In the genomic region with DNA sequence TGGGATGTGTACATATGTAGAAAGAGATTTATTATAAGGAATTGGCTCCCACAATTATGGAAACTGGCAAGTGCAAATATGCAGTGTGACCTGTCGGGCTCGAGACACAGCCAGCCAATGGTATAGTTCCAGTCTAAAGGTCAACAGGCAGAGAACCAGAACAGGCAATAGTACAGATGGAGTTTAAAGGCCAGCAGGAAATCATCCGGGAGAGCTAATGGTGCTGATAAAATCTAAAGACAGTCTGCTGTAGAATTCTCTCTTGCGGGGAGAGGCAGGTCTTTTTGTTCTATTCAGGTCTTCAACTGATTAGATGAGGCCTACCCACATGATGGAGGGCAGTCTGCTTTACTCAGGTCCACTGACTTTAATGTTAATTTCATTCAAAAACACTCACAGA, we compare ENCODE assay signal across 23 cellular contexts. TPM values are rescaled to one million over a fixed set of nuclear protein-coding genes. Genes with fewer than 3 reads are reported as not detected.
DNase-seq lines count a peak whose midpoint lies in the region; ATAC-seq, FAIRE-seq and TF ChIP-seq lines count a peak whose summit lies in the region.
"Had no signal": no experiment of that assay in that cellular context is flagged by ENCODE, and none has a peak within 500 bp of the region (broad histone marks: within the 10 kb centered on the region; RNA-seq: fewer than 3 reads in every experiment).

No MANE protein-coding gene starts in this region.

- peaks cover 27% of the 10 kb centered on the region for H3K36me3 Mint-ChIP-seq in activated naive CD8-positive, alpha-beta T cell treated with anti-CD3 and anti-CD28 coated beads, Interleukin-2, amount 50 U/mL, for 24 hours (ENCODE audit: low read depth)
- peaks cover 32% of the 10 kb centered on the region for H3K36me3 Mint-ChIP-seq in natural killer cell treated with Interleukin-12 subunit alpha and Interleukin-12 subunit beta and Interleukin-15 and Interleukin-18, amount 100 ng/mL, for 72 hours
- H3K36me3 Mint-ChIP-seq in activated naive CD4-positive, alpha-beta T cell treated with anti-CD3 and anti-CD28 coated beads, Interleukin-2, amount 50 U/mL, for 72 hours, result peaks cover 25 to 29% of the 10 kb centered on the region in 2 donors

- TF ChIP-seq POLR2A in K562 (conservative IDR thresholded peaks at IDR 0.05) (no peak), HepG2 (IDR thresholded peaks at IDR 0.05; ENCODE audit: insufficient read depth in 1 of 2, low read depth in 2 of 2, low read length in 2 of 2) (no peak), transverse colon (IDR thresholded peaks at IDR 0.05) (no peak)

- no peak overlapping the region for H2AFZ ChIP-seq in K562 (ENCODE audit: low read depth, low read length)
- no peak overlapping the region for H2AFZ ChIP-seq in HepG2 (ENCODE audit: low read length)

- H3K4me1 ChIP-seq in K562 (replicated peaks in 1 of 2; ENCODE audit: control insufficient read depth in 2 of 2, insufficient read depth in 2 of 2, low read length in 2 of 2) (no peaks in the 10 kb centered on the region), HepG2 (ENCODE audit: insufficient read depth, low read length) (peaks cover 11% of the 10 kb centered on the region), transverse colon (no peaks in the 10 kb centered on the region)
- H3K4me1 ChIP-seq: BE2C had no signal

- H3K79me2 ChIP-seq in K562 (ENCODE audit: control insufficient read depth, insufficient read depth, low read length) (no peaks in the 10 kb centered on the region), HepG2 (ENCODE audit: insufficient read depth, low read length) (no peaks in the 10 kb centered on the region)

- H3K27me3 Mint-ChIP-seq in activated naive CD8-positive, alpha-beta T cell treated with anti-CD3 and anti-CD28 coated beads, Interleukin-2, amount 50 U/mL, for 24 hours, result no peaks in the 10 kb centered on the region
- H3K27me3 Mint-ChIP-seq in natural killer cell treated with Interleukin-12 subunit alpha and Interleukin-12 subunit beta and Interleukin-15 and Interleukin-18, amount 100 ng/mL, for 72 hours, result peaks cover 36 to 47% of the 10 kb centered on the region in 2 donors

- POLR2A ChIA-PET in K562 (lab: Yijun Ruan, JAX), result no interaction called here
- POLR2A ChIA-PET in HepG2 (lab: Yijun Ruan, JAX), result interaction anchor here (1.0 kb wide), 1 partner anchor 23 kb away, joined by 3 read pairs; no protein-coding TSS in a partner anchor

- H3K27ac Mint-ChIP-seq in activated naive CD8-positive, alpha-beta T cell treated with anti-CD3 and anti-CD28 coated beads, Interleukin-2, amount 50 U/mL, for 24 hours, result no peak overlapping the region
- H3K27ac Mint-ChIP-seq in natural killer cell treated with Interleukin-12 subunit alpha and Interleukin-12 subunit beta and Interleukin-15 and Interleukin-18, amount 100 ng/mL, for 72 hours, result no peak overlapping the region
- no peak overlapping the region for H3K27ac Mint-ChIP-seq in activated naive CD4-positive, alpha-beta T cell treated with anti-CD3 and anti-CD28 coated beads, Interleukin-2, amount 50 U/mL, for 72 hours

- H3K9ac ChIP-seq in K562 (ENCODE audit: insufficient read depth in 1 of 2, low read depth in 2 of 2, low read length in 2 of 2) (no peak overlapping the region), HepG2 (ENCODE audit: insufficient read depth, low read depth, low read length) (no peak overlapping the region)

- intact Hi-C loops in K562 (cut with micrococcal nuclease) (no loop called here), HepG2 (cut with micrococcal nuclease; ENCODE audit: unreplicated experiment) (no loop called here), transverse colon (cut with DNase I; ENCODE audit: low total_unique reads) (no loop called here)

- H4K20me1 ChIP-seq in K562 (replicated peaks; ENCODE audit: control insufficient read depth, insufficient read depth, low read length) (no peaks in the 10 kb centered on the region), HepG2 (ENCODE audit: insufficient read depth, low read length) (no peaks in the 10 kb centered on the region)

- no peak for TF ChIP-seq CTCF in K562 (IDR thresholded peaks at IDR 0.05 in 2 of 3, conservative IDR thresholded peaks at IDR 0.05 in 1 of 3; ENCODE audit: insufficient read depth in 2 of 3, low read depth in 1 of 3, low read length in 3 of 3)
- TF ChIP-seq CTCF in HepG2 (CRISPR knock-in tag; IDR thresholded peaks at IDR 0.05), result no peak
- no peak for TF ChIP-seq CTCF in transverse colon (IDR thresholded peaks at IDR 0.05)

- no peak for FAIRE-seq in K562 (lab: Jason Lieb, UNC)
- FAIRE-seq in HepG2 (lab: Jason Lieb, UNC), result peak; percentile 53
- FAIRE-seq: D721Med, GM12891 had no signal

- no peaks in the 10 kb centered on the region for H3K4me1 Mint-ChIP-seq in activated naive CD8-positive, alpha-beta T cell treated with anti-CD3 and anti-CD28 coated beads, Interleukin-2, amount 50 U/mL, for 24 hours
- H3K4me1 Mint-ChIP-seq in natural killer cell treated with Interleukin-12 subunit alpha and Interleukin-12 subunit beta and Interleukin-15 and Interleukin-18, amount 100 ng/mL, for 72 hours (ENCODE audit: low read depth in 2 of 2), result no peaks in the 10 kb centered on the region

- H3K4me3 Mint-ChIP-seq in activated naive CD8-positive, alpha-beta T cell treated with anti-CD3 and anti-CD28 coated beads, Interleukin-2, amount 50 U/mL, for 24 hours, result no peak overlapping the region
- H3K4me3 Mint-ChIP-seq in natural killer cell treated with Interleukin-12 subunit alpha and Interleukin-12 subunit beta and Interleukin-15 and Interleukin-18, amount 100 ng/mL, for 72 hours, result no peak overlapping the region

- WGBS in K562 (ENCODE audit: insufficient coverage, low coverage, missing lambda C conversion rate), result 0% methylated on average over 4 of the region's 4 CpGs
- WGBS in HepG2 (ENCODE audit: low lambda C conversion rate), result 5% methylated on average over 4 of the region's 4 CpGs
- WGBS in transverse colon (ENCODE audit: low coverage in 1 of 2), 2 donors, result 52% methylated on average over 4 of the region's 4 CpGs; no CpG with 5 or more reads in 1 of the 2 donors

- DNase-seq in DMS 273 (lab: John Stamatoyannopoulos, UW; ENCODE audit: unreplicated experiment) (peak; percentile 4), DMS 273 treated with DMSO at 0.1 percent for 48 hours (lab: John Stamatoyannopoulos, UW) (no peak), K562 (ENCODE audit: extremely low read depth in 1 of 4, low spot score in 3 of 4) (no peak), HepG2 (ENCODE audit: low spot score) (peak; percentile 16), transverse colon (peak; percentile 11)
- no peak for DNase-seq in activated naive CD8-positive, alpha-beta T cell treated with anti-CD3 and anti-CD28 coated beads, Interleukin-2, amount 50 U/mL, for 24 hours
- no peak for DNase-seq in natural killer cell treated with Interleukin-12 subunit alpha and Interleukin-12 subunit beta and Interleukin-15 and Interleukin-18, amount 100 ng/mL, for 72 hours (ENCODE audit: low spot score)
- no peak for DNase-seq in activated naive CD4-positive, alpha-beta T cell treated with anti-CD3 and anti-CD28 coated beads, Interleukin-2, amount 50 U/mL, for 72 hours (ENCODE audit: low spot score in 2 of 2)
- DNase-seq: ACHN, BE2C, DMS79 treated with DMSO at 0.1 percent for 48 hours, GF-D8, Kasumi-1, NCI-H2029, NCI-H446, NCI-H524 treated with DMSO at 0.1 percent for 48 hours, NCI-H774, SHP77 had no signal

- CTCF ChIA-PET in K562 (lab: Yijun Ruan, JAX; ENCODE audit: low intra/inter-chr PET ratio), result no interaction called here
- CTCF ChIA-PET in HepG2 (lab: Yijun Ruan, JAX; ENCODE audit: low intra/inter-chr PET ratio, low total read pairs), result no interaction called here

- in situ Hi-C loops in K562 (cut with MboI), result no loop called here
- in situ Hi-C loops in HepG2 (cut with HindIII; ENCODE audit: extremely low pct_ligation_motif_present, low pct_unique_long_range_greater_than_20kb), result no loop called here
- in situ Hi-C loops in transverse colon (cut with MboI; ENCODE audit: low pct_ligation_motif_present in 1 of 4, low pct_unique_long_range_greater_than_20kb in 1 of 4, low sequenced_read_pairs in 3 of 4), result no loop called here

- TF ChIP-seq RAD21 in K562 (CRISPR knock-in tag; conservative IDR thresholded peaks at IDR 0.05 in 1 of 2, IDR thresholded peaks at IDR 0.05 in 1 of 2) (no peak), HepG2 (CRISPR knock-in tag; IDR thresholded peaks at IDR 0.05) (no peak)

- ATAC-seq in K562 (no peak), HepG2 (peak; percentile 84)
- no peak for ATAC-seq in activated naive CD8-positive, alpha-beta T cell treated with anti-CD3 and anti-CD28 coated beads, Interleukin-2, amount 50 U/mL, for 24 hours
- no peak for ATAC-seq in natural killer cell treated with Interleukin-12 subunit alpha and Interleukin-12 subunit beta and Interleukin-15 and Interleukin-18, amount 100 ng/mL, for 72 hours
- no peak for ATAC-seq in activated naive CD4-positive, alpha-beta T cell treated with anti-CD3 and anti-CD28 coated beads, Interleukin-2, amount 50 U/mL, for 72 hours
- ATAC-seq: HCT116 had no signal

- H3K9me3 ChIP-seq in K562 (replicated peaks; ENCODE audit: control insufficient read depth, insufficient read depth, low read depth, low read length) (no peaks in the 10 kb centered on the region), HepG2 (ENCODE audit: low read length) (peaks cover 10% of the 10 kb centered on the region; the same call in 1 of the 2 replicates), transverse colon (peaks cover 0 to 6% of the 10 kb centered on the region in 2 donors)
- H3K9me3 ChIP-seq: BE2C had no signal

- no peaks in the 10 kb centered on the region for H3K9me1 ChIP-seq in K562 (ENCODE audit: control insufficient read depth, insufficient read depth, low read length)

- H3K4me3 ChIP-seq in K562, result no peak overlapping the region
- H3K4me3 ChIP-seq in HepG2 (replicated peaks in 1 of 3; ENCODE audit: insufficient read depth in 1 of 3, low read depth in 2 of 3, low read length in 3 of 3), result no peak overlapping the region
- no peak overlapping the region for H3K4me3 ChIP-seq in transverse colon

- BruUV-seq in K562 (replicated peaks; lab: Mats Ljungman, UMichigan) (no TSS peak), HepG2 (replicated peaks; lab: Mats Ljungman, UMichigan) (no TSS peak)

- peaks cover 29% of the 10 kb centered on the region for H3K9me3 Mint-ChIP-seq in activated naive CD8-positive, alpha-beta T cell treated with anti-CD3 and anti-CD28 coated beads, Interleukin-2, amount 50 U/mL, for 24 hours
- H3K9me3 Mint-ChIP-seq in natural killer cell treated with Interleukin-12 subunit alpha and Interleukin-12 subunit beta and Interleukin-15 and Interleukin-18, amount 100 ng/mL, for 72 hours, result peaks cover 8% of the 10 kb centered on the region
- H3K9me3 Mint-ChIP-seq in activated naive CD4-positive, alpha-beta T cell treated with anti-CD3 and anti-CD28 coated beads, Interleukin-2, amount 50 U/mL, for 72 hours, result peaks cover 14 to 16% of the 10 kb centered on the region in 2 donors

- H3K27ac ChIP-seq in K562 (ENCODE audit: extremely low read depth, low read depth, low read length) (no peak overlapping the region), HepG2 (ENCODE audit: extremely low read length, insufficient read depth, low read length) (no peak overlapping the region), transverse colon (no peak overlapping the region)
- H3K27ac ChIP-seq: 22Rv1, RWPE1 had no signal

- H3K4me2 ChIP-seq in K562 (ENCODE audit: insufficient read depth, low read length) (no peak overlapping the region), HepG2 (ENCODE audit: low read depth, low read length) (no peak overlapping the region)

- TF ChIP-seq EP300 in K562 (IDR thresholded peaks at IDR 0.05; ENCODE audit: low read length) (no peak), HepG2 (IDR thresholded peaks at IDR 0.05; ENCODE audit: low read depth in 2 of 2, low read length in 2 of 2) (no peak), HepG2 (CRISPR knock-in tag; IDR thresholded peaks at IDR 0.05; ENCODE audit: borderline replicate concordance) (no peak), transverse colon (IDR thresholded peaks at IDR 0.05; ENCODE audit: low read depth) (no peak)

- H3K27me3 ChIP-seq in K562 (ENCODE audit: control insufficient read depth in 2 of 2, insufficient read depth in 2 of 2, low read length in 2 of 2) (no peaks in the 10 kb centered on the region), HepG2 (ENCODE audit: control insufficient read depth in 1 of 2, insufficient read depth in 2 of 2, low read length in 2 of 2) (no peaks in the 10 kb centered on the region), transverse colon (no peaks in the 10 kb centered on the region)

- H3K36me3 ChIP-seq in K562 (ENCODE audit: control insufficient read depth, insufficient read depth, low read length) (no peaks in the 10 kb centered on the region), HepG2 (replicated peaks in 1 of 2; ENCODE audit: control insufficient read depth in 1 of 2, insufficient read depth in 2 of 2, low read length in 2 of 2) (no peaks in the 10 kb centered on the region), transverse colon (no peaks in the 10 kb centered on the region)
- H3K36me3 ChIP-seq: BE2C had no signal

RNA-seq across cellular contexts. Expression of a gene that starts 21.8 kb away (rescaled TPM):
- total RNA-seq in K562 (2011; cell fraction: chromatin; rRNA removed; ENCODE audit: low replicate concordance), result 0.09 and 0.42 TPM in 2 replicates
- total RNA-seq in K562 (2011; cell fraction: nucleolus; rRNA removed), result under 0.01 TPM in 2 replicates
- total RNA-seq in K562 (2011; cell fraction: nucleoplasm; rRNA removed), result 0.15 TPM in 1 of 2 replicates, not detected in the other
- total RNA-seq in K562 (2014; rRNA removed) (under 0.01 and 0.08 TPM in 2 replicates), K562 (2014; rRNA removed; fragmentation: Illumina TruSeq; extraction: Trizol) (0.06 and 0.11 TPM in 2 replicates), K562 (2015; rRNA removed; fragmentation: Illumina TruSeq; extraction: Trizol) (0.04 and 0.08 TPM in 2 replicates), K562 (2021) (0.04 and 0.07 TPM in 2 replicates), HepG2 (2016; rRNA removed; fragmentation: Illumina TruSeq; extraction: Trizol) (0.08 and 0.09 TPM in 2 replicates), transverse colon (under 1 TPM in 1 of 4 donors, not detected in 3; 0.16 TPM)
- polyA plus RNA-seq in K562 (2011; rRNA removed) (0.04 and 0.07 TPM in 2 replicates), K562 (2014; fragmentation: Illumina TruSeq; extraction: Trizol) (0.04 and 0.06 TPM in 2 replicates), K562 (2014; fragmentation: Nextera tagmentation; extraction: Ambion mirVana) (under 1 TPM; 0.03 to 0.04 TPM), K562 (2014; rRNA removed) (0.04 TPM in 1 of 2 replicates, not detected in the other), HepG2 (2011; rRNA removed) (0.01 and 0.03 TPM in 2 replicates)
- 0.03 TPM in 1 of 2 replicates, not detected in the other for polyA plus RNA-seq in K562 (2011; cell fraction: cytosol; rRNA removed)
- 0.03 and 0.04 TPM in 2 replicates for polyA plus RNA-seq in K562 (2011; cell fraction: nucleus; rRNA removed)
- polyA plus RNA-seq in K562 (2012), result 0.03 and 0.07 TPM in 2 replicates
- 0.09 and 0.14 TPM in 2 replicates for polyA minus RNA-seq in K562 (2011; rRNA and poly(A)+ RNA removed)
- not detected in 2 replicates for polyA minus RNA-seq in K562 (2011; cell fraction: cytosol; rRNA and poly(A)+ RNA removed)
- 0.13 and 0.22 TPM in 2 replicates for polyA minus RNA-seq in K562 (2011; cell fraction: nucleus; rRNA and poly(A)+ RNA removed)
- total RNA-seq in HepG2 (2016; cell fraction: cytosol; rRNA removed; fragmentation: Illumina TruSeq; extraction: Trizol; ENCODE audit: low read depth), result under 0.01 and 0.10 TPM in 2 replicates
- total RNA-seq in HepG2 (2016; cell fraction: insoluble cytoplasmic fraction; rRNA removed; fragmentation: Illumina TruSeq; extraction: Trizol), result 0.11 and 0.16 TPM in 2 replicates
- total RNA-seq in HepG2 (2016; cell fraction: membrane; rRNA removed; fragmentation: Illumina TruSeq; extraction: Trizol), result 0.07 and 0.09 TPM in 2 replicates
- 0.16 and 0.28 TPM in 2 replicates for total RNA-seq in HepG2 (2016; cell fraction: nucleus; rRNA removed; fragmentation: Illumina TruSeq; extraction: Trizol)
- polyA plus RNA-seq in HepG2 (2011; cell fraction: cytosol; rRNA removed), result not detected in 2 replicates
- polyA plus RNA-seq in HepG2 (2011; cell fraction: nucleus; rRNA removed), result 0.03 TPM in 2 replicates
- 0.05 TPM in 2 replicates for polyA plus RNA-seq in HepG2 (2012)
- not detected in 2 replicates for polyA plus RNA-seq in HepG2 (2016; cell fraction: cytosol; fragmentation: Illumina TruSeq; extraction: Trizol; ENCODE audit: low read depth)
- 0.05 and 0.07 TPM in 2 replicates for polyA plus RNA-seq in HepG2 (2016; cell fraction: insoluble cytoplasmic fraction; fragmentation: Illumina TruSeq; extraction: Trizol; ENCODE audit: low read depth)
- polyA plus RNA-seq in HepG2 (2016; cell fraction: membrane; fragmentation: Illumina TruSeq; extraction: Trizol; ENCODE audit: low read depth), result not detected in 2 replicates
- 0.07 and 0.12 TPM in 2 replicates for polyA plus RNA-seq in HepG2 (2016; cell fraction: nucleus; fragmentation: Illumina TruSeq; extraction: Trizol; ENCODE audit: insufficient read depth, low read depth)
- not detected in 2 replicates for polyA minus RNA-seq in HepG2 (2011; rRNA and poly(A)+ RNA removed; ENCODE audit: low replicate concordance)
- not detected in 2 replicates for polyA minus RNA-seq in HepG2 (2011; cell fraction: cytosol; rRNA and poly(A)+ RNA removed)
- polyA minus RNA-seq in HepG2 (2011; cell fraction: nucleus; rRNA and poly(A)+ RNA removed), result 0.50 and 0.52 TPM in 2 replicates
- total RNA-seq in natural killer cell treated with Interleukin-12 subunit alpha and Interleukin-12 subunit beta and Interleukin-15 and Interleukin-18, amount 100 ng/mL, for 72 hours, result under 1 TPM in 1 of 2 donors, not detected in 1; 0.22 TPM
- under 1 TPM; 0.34 to 0.47 TPM for total RNA-seq in activated naive CD4-positive, alpha-beta T cell treated with anti-CD3 and anti-CD28 coated beads, Interleukin-2, amount 50 U/mL, for 72 hours

Comparison
In these comparisons a context has a peak if more than half of its experiments do, and no peak if none do; other contexts are left out.
1. DNase-seq: peak in DMS 273 (single experiment), HepG2 (single experiment) and transverse colon (single experiment); none in DMS 273 treated with DMSO at 0.1 percent for 48 hours (single experiment), K562 (0 of 4), activated naive CD8-positive, alpha-beta T cell treated with anti-CD3 and anti-CD28 coated beads, Interleukin-2, amount 50 U/mL, for 24 hours (single experiment), natural killer cell treated with Interleukin-12 subunit alpha and Interleukin-12 subunit beta and Interleukin-15 and Interleukin-18, amount 100 ng/mL, for 72 hours (single experiment) and activated naive CD4-positive, alpha-beta T cell treated with anti-CD3 and anti-CD28 coated beads, Interleukin-2, amount 50 U/mL, for 72 hours (0 of 2).